Comparison of ENCODE assay signal across 8 cellular contexts in the genomic region with DNA sequence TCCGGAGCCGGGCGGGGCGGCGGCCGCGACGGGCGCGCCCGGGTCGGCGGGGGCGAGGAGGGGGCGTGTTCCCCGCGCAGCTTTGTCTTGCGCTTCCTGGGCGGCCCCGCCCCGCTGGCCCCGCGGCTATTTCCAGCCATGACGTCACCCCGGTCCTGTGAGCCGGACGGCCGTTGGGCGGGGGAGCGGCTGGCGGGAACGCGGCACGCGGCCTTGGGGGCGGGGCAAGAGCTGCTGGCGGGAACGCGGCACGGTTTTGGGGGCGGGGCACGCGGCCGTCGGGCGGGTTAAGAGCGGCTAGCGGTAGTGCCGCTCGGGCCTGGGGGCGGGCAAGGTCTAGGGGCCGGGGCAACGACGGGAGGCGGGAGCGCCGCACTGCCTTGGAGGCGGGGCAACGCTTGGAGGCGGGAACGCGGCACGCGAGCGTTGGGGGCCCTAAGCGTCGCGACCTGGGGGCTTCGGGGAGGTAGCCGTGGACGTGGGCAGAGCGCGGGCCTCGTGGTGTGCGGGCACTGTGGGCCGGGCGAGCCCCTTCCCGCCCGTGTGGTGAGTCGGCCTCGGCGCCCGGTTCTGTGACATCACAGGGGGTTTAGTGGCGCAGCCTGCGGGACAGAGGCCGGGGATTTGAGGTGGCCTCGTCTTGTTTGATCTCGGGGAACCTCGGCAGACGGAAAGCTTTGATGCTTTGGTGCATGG. TPM values are rescaled to one million over a fixed set of nuclear protein-coding genes. Genes with fewer than 3 reads are reported as not detected.
A peak's percentile ranks its signal among the peaks of the same experiment; 100 is the strongest.
DNase-seq lines count a peak whose midpoint lies in the region; ATAC-seq and TF ChIP-seq lines count a peak whose summit lies in the region.

No MANE protein-coding gene starts in this region.

- no TSS peak for BruUV-seq in Calu3 (replicated peaks; lab: Mats Ljungman, UMichigan)

- TF ChIP-seq POLR2A in gastroesophageal sphincter (IDR thresholded peaks at IDR 0.05), result no peak

- H3K9me3 Mint-ChIP-seq in Calu3 (ENCODE audit: low read depth, unreplicated experiment), result no peaks in the 10 kb centered on the region
- no peaks in the 10 kb centered on the region for H3K9me3 Mint-ChIP-seq in activated naive CD4-positive, alpha-beta T cell treated with anti-CD3 and anti-CD28 coated beads, Interleukin-2, amount 50 U/mL, for 24 hours

- H3K9me3 ChIP-seq in SK-N-MC (ENCODE audit: low read depth, low read length), result no peaks in the 10 kb centered on the region
- no peaks in the 10 kb centered on the region for H3K9me3 ChIP-seq in gastroesophageal sphincter

- TF ChIP-seq CTCF in Calu3 (IDR thresholded peaks at IDR 0.05; ENCODE audit: unreplicated experiment) (no peak), gastroesophageal sphincter (IDR thresholded peaks at IDR 0.05) (peak in 1 of 4 experiments; percentile 6)

- peaks cover 23% of the 10 kb centered on the region for H3K27me3 Mint-ChIP-seq in Calu3 (ENCODE audit: unreplicated experiment)
- no peaks in the 10 kb centered on the region for H3K27me3 Mint-ChIP-seq in activated naive CD4-positive, alpha-beta T cell treated with anti-CD3 and anti-CD28 coated beads, Interleukin-2, amount 50 U/mL, for 24 hours

- intact Hi-C loops in Calu3 (cut with micrococcal nuclease; ENCODE audit: unreplicated experiment), result no loop called here

- in situ Hi-C loops in KBM-7 (cut with MboI; ENCODE audit: low pct_unique_long_range_greater_than_20kb, low sequenced_read_pairs), result no loop called here

- H3K4me3 ChIP-seq in SK-N-MC, result peak overlapping the region; percentile 75
- H3K4me3 ChIP-seq in gastroesophageal sphincter, result peak overlapping the region; percentile 47 to 79

- peak; percentile 96 for DNase-seq in Calu3
- DNase-seq in KBM-7, result peak; percentile 62
- DNase-seq in SK-N-MC (ENCODE audit: low read depth, low spot score), result peak; percentile 3
- peak in 54 of 56 donors; percentile 25 to 93 (median 72) for DNase-seq in nucleus accumbens (lab: John Stamatoyannopoulos, UW)
- peak; percentile 80 for DNase-seq in stromal cell of bone marrow (ENCODE audit: low read depth)

- no peak for TF ChIP-seq EP300 in gastroesophageal sphincter (IDR thresholded peaks at IDR 0.05)

- no peaks in the 10 kb centered on the region for H3K4me1 Mint-ChIP-seq in Calu3 (ENCODE audit: low read depth, unreplicated experiment)
- H3K4me1 Mint-ChIP-seq in activated naive CD4-positive, alpha-beta T cell treated with anti-CD3 and anti-CD28 coated beads, Interleukin-2, amount 50 U/mL, for 24 hours, result peaks cover 25% of the 10 kb centered on the region

- peaks cover 28% of the 10 kb centered on the region for H3K36me3 Mint-ChIP-seq in Calu3 (ENCODE audit: insufficient read depth, unreplicated experiment)
- H3K36me3 Mint-ChIP-seq in activated naive CD4-positive, alpha-beta T cell treated with anti-CD3 and anti-CD28 coated beads, Interleukin-2, amount 50 U/mL, for 24 hours, result no peaks in the 10 kb centered on the region

- H3K27me3 ChIP-seq in gastroesophageal sphincter, result no peaks in the 10 kb centered on the region

- peaks cover 7% of the 10 kb centered on the region; the same call in 1 of the 2 replicates for H3K36me3 ChIP-seq in SK-N-MC (ENCODE audit: insufficient read depth, low read length)
- peaks cover 0 to 28% of the 10 kb centered on the region in 2 donors for H3K36me3 ChIP-seq in gastroesophageal sphincter

- CTCF ChIA-PET in Calu3 (lab: Charles Lee), result interaction anchor here (0.6 kb wide), 2 partner anchors 10 to 220 kb away, joined by 3 read pairs; no protein-coding TSS in a partner anchor

- no peak overlapping the region for H3K27ac ChIP-seq in SK-N-MC
- peak overlapping the region; percentile 87 to 99 (median 95) for H3K27ac ChIP-seq in gastroesophageal sphincter

- H3K4me1 ChIP-seq in gastroesophageal sphincter, result peaks cover 0 to 88% (median 65%) of the 10 kb centered on the region in 3 donors

- peak overlapping the region; percentile 52 for H3K4me3 Mint-ChIP-seq in Calu3 (ENCODE audit: low read depth, unreplicated experiment)
- peak overlapping the region; percentile 82 for H3K4me3 Mint-ChIP-seq in activated naive CD4-positive, alpha-beta T cell treated with anti-CD3 and anti-CD28 coated beads, Interleukin-2, amount 50 U/mL, for 24 hours

- peak overlapping the region; percentile 73 for H3K9ac ChIP-seq in SK-N-MC (ENCODE audit: insufficient read length)

- 1 to 15% methylated on average over 11 to 21 of the region's 90 CpGs for WGBS in gastroesophageal sphincter (ENCODE audit: low coverage in 1 of 2), 2 donors

- peak overlapping the region; percentile 52 for H3K27ac Mint-ChIP-seq in Calu3 (ENCODE audit: unreplicated experiment)
- H3K27ac Mint-ChIP-seq in activated naive CD4-positive, alpha-beta T cell treated with anti-CD3 and anti-CD28 coated beads, Interleukin-2, amount 50 U/mL, for 24 hours, result peak overlapping the region; percentile 61

- ATAC-seq in GM21723 (IDR thresholded peaks at IDR 0.05; ENCODE audit: unreplicated experiment) (peak; percentile 52), gastroesophageal sphincter (peak; percentile 75)

RNA-seq across cellular contexts. Expression of gene KLF11, which starts 0.7 kb away (rescaled TPM):
- total RNA-seq in Calu3 (2022), result 6.9 and 10.5 TPM in 2 replicates
- 10 to 100 TPM; 20.1 to 57.2 (median 33.6) TPM for total RNA-seq in gastroesophageal sphincter

RNA-seq across cellular contexts. Expression of gene CYS1, which starts 36.2 kb away (rescaled TPM):
- total RNA-seq in Calu3 (2022) (4.8 and 10.0 TPM in 2 replicates), gastroesophageal sphincter (10 to 100 TPM in 3 of 4 donors, 1 to 10 TPM in 1; 8.6 to 50.7 (median 32.6) TPM)

Comparison
In these comparisons a context has a peak if more than half of its experiments do, and no peak if none do; other contexts are left out.
1. DNase-seq: peak in every context shown above with its lines; median percentile 96 in Calu3; 80 in stromal cell of bone marrow; 72 in nucleus accumbens; 62 in KBM-7; 3 in SK-N-MC.